27 cellular contexts compared by ENCODE assay signal in the genomic region with DNA sequence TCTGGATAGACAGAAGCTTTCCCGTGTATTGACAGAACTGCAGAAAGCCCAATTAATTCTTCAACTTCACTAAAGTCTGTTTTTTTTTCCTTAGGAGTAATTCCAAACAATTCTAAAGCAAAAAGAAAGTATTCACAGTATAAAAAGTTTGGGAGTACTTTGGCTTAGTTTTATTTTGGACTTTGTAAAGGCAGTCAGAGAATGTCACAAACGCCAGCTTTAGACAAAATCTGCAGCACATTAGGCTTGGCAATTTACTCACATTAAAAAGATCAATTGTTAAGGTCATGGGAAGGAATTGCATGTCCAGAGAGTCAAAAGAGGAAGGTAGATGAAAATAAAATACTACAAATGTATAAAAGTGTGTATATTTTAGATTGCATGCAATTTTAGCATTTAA.
"Had no signal": no experiment of that assay in that cellular context is flagged by ENCODE, and none has a peak within 500 bp of the region (broad histone marks: within the 10 kb centered on the region; RNA-seq: fewer than 3 reads in every experiment).

No MANE protein-coding gene starts in this region.

- H3K36me3 ChIP-seq: ascending aorta, breast epithelium, cardiac muscle cell, colonic mucosa, esophagus squamous epithelium, gastroesophageal sphincter had no signal

- H3K4me3 Mint-ChIP-seq: activated CD4-positive, alpha-beta memory T cell treated with anti-CD3 and anti-CD28 coated beads, Interleukin-2, amount 10 ng/mL, durations not matched to agents 7 days and 5 days; activated CD4-positive, alpha-beta T cell treated with anti-CD3 and anti-CD28 coated beads, Interleukin-2, amount 10 ng/mL, durations not matched to agents 7 days and 5 days; activated naive CD4-positive, alpha-beta T cell treated with anti-CD3 and anti-CD28 coated beads, Interleukin-2, amount 10 ng/mL, durations not matched to agents 7 days and 5 days; activated naive CD8-positive, alpha-beta T cell treated with anti-CD3 and anti-CD28 coated beads, Interleukin-2, amount 10 ng/mL, durations not matched to agents 7 days and 5 days; activated T-cell treated with anti-CD3 and anti-CD28 coated beads, Interleukin-2, amount 50 U/mL, for 4 hours; activated T-helper 1 cell treated with anti-CD3 and anti-CD28 coated beads, Interleukin-12 subunit alpha, Interleukin-12 subunit beta, Interleukin-2, Interleukin-4 antibody, amounts not matched to agents 30 ng/mL and 10 ng/mL and 1 ng/mL, durations not matched to agents 14 hours and 24 hours and 36 hours; WTC11 had no signal

- H3K4me1 Mint-ChIP-seq: activated CD4-positive, alpha-beta memory T cell treated with anti-CD3 and anti-CD28 coated beads, Interleukin-2, amount 10 ng/mL, durations not matched to agents 7 days and 5 days; activated CD4-positive, alpha-beta T cell treated with anti-CD3 and anti-CD28 coated beads, Interleukin-2, amount 10 ng/mL, durations not matched to agents 7 days and 5 days; activated naive CD4-positive, alpha-beta T cell treated with anti-CD3 and anti-CD28 coated beads, Interleukin-2, amount 10 ng/mL, durations not matched to agents 7 days and 5 days; activated naive CD8-positive, alpha-beta T cell treated with anti-CD3 and anti-CD28 coated beads, Interleukin-2, amount 10 ng/mL, durations not matched to agents 7 days and 5 days; WTC11 had no signal

- FAIRE-seq: endothelial cell of umbilical vein had no signal

- H3K9me3 Mint-ChIP-seq: activated CD4-positive, alpha-beta T cell treated with anti-CD3 and anti-CD28 coated beads, Interleukin-2, amount 10 ng/mL, durations not matched to agents 7 days and 5 days; activated naive CD4-positive, alpha-beta T cell treated with anti-CD3 and anti-CD28 coated beads, Interleukin-2, amount 50 U/mL, for 72 hours; activated T-cell treated with anti-CD3 and anti-CD28 coated beads, Interleukin-2, amount 50 U/mL, for 4 hours; activated T-helper 1 cell treated with anti-CD3 and anti-CD28 coated beads, Interleukin-12 subunit alpha, Interleukin-12 subunit beta, Interleukin-2, Interleukin-4 antibody, amounts not matched to agents 30 ng/mL and 10 ng/mL and 1 ng/mL, durations not matched to agents 14 hours and 24 hours and 36 hours had no signal

- H3K4me1 ChIP-seq: breast epithelium, colonic mucosa, esophagus squamous epithelium, gastroesophageal sphincter had no signal

- H3K27ac Mint-ChIP-seq: activated CD4-positive, alpha-beta memory T cell treated with anti-CD3 and anti-CD28 coated beads, Interleukin-2, amount 10 ng/mL, durations not matched to agents 7 days and 5 days; activated CD4-positive, alpha-beta T cell treated with anti-CD3 and anti-CD28 coated beads, Interleukin-2, amount 10 ng/mL, durations not matched to agents 7 days and 5 days; activated naive CD4-positive, alpha-beta T cell treated with anti-CD3 and anti-CD28 coated beads, Interleukin-2, amount 10 ng/mL, durations not matched to agents 7 days and 5 days; activated naive CD4-positive, alpha-beta T cell treated with anti-CD3 and anti-CD28 coated beads, Interleukin-2, amount 50 U/mL, for 72 hours; activated naive CD8-positive, alpha-beta T cell treated with anti-CD3 and anti-CD28 coated beads, Interleukin-2, amount 10 ng/mL, durations not matched to agents 7 days and 5 days; activated T-helper 1 cell treated with anti-CD3 and anti-CD28 coated beads, Interleukin-12 subunit alpha, Interleukin-12 subunit beta, Interleukin-2, Interleukin-4 antibody, amounts not matched to agents 30 ng/mL and 10 ng/mL and 1 ng/mL, durations not matched to agents 14 hours and 24 hours and 36 hours; brain; WTC11 had no signal

- H3K27me3 ChIP-seq: ascending aorta, breast epithelium, cardiac muscle cell, colonic mucosa, esophagus squamous epithelium, gastroesophageal sphincter had no signal

- H3K9me3 ChIP-seq: ascending aorta, breast epithelium, colonic mucosa, esophagus squamous epithelium, gastroesophageal sphincter had no signal

- H3K27ac ChIP-seq: ascending aorta, breast epithelium, cardiac muscle cell, colonic mucosa, epithelial cell of prostate, esophagus squamous epithelium, gastroesophageal sphincter had no signal

- DNase-seq: activated CD4-positive, alpha-beta memory T cell treated with anti-CD3 and anti-CD28 coated beads, Interleukin-2, amount 10 ng/mL, durations not matched to agents 7 days and 5 days; activated CD4-positive, alpha-beta T cell treated with anti-CD3 and anti-CD28 coated beads for 1 hour; activated CD4-positive, alpha-beta T cell treated with anti-CD3 and anti-CD28 coated beads for 4 hours; activated CD4-positive, alpha-beta T cell treated with anti-CD3 and anti-CD28 coated beads, Interleukin-2, amount 10 ng/mL, durations not matched to agents 7 days and 5 days; activated CD4-positive, alpha-beta T cell treated with anti-CD3 and anti-CD28 coated beads, Interleukin-2, amount 50 U/mL, for 4 hours; activated gamma-delta T cell; activated naive CD4-positive, alpha-beta T cell; activated naive CD4-positive, alpha-beta T cell treated with anti-CD3 and anti-CD28 coated beads, Interleukin-2, amount 10 ng/mL, durations not matched to agents 7 days and 5 days; activated naive CD8-positive, alpha-beta T cell treated with anti-CD3 and anti-CD28 coated beads, Interleukin-2, amount 10 ng/mL, durations not matched to agents 7 days and 5 days; activated T-cell treated with anti-CD3 and anti-CD28 coated beads, Interleukin-2, amount 50 U/mL, for 4 hours; central memory CD4-positive, alpha-beta T cell; cerebellar nuclear complex; colonic mucosa; effector CD8-positive, alpha-beta T cell; esophagus squamous epithelium; foreskin melanocyte; T-helper 2 cell had no signal

- H3K27me3 Mint-ChIP-seq: activated CD4-positive, alpha-beta memory T cell treated with anti-CD3 and anti-CD28 coated beads, Interleukin-2, amount 10 ng/mL, durations not matched to agents 7 days and 5 days; activated CD4-positive, alpha-beta T cell treated with anti-CD3 and anti-CD28 coated beads, Interleukin-2, amount 10 ng/mL, durations not matched to agents 7 days and 5 days; activated naive CD4-positive, alpha-beta T cell treated with anti-CD3 and anti-CD28 coated beads, Interleukin-2, amount 10 ng/mL, durations not matched to agents 7 days and 5 days had no signal

- H3K36me3 Mint-ChIP-seq: activated naive CD4-positive, alpha-beta T cell treated with anti-CD3 and anti-CD28 coated beads, Interleukin-2, amount 10 ng/mL, durations not matched to agents 7 days and 5 days; activated naive CD4-positive, alpha-beta T cell treated with anti-CD3 and anti-CD28 coated beads, Interleukin-2, amount 50 U/mL, for 72 hours; activated naive CD8-positive, alpha-beta T cell treated with anti-CD3 and anti-CD28 coated beads, Interleukin-2, amount 10 ng/mL, durations not matched to agents 7 days and 5 days; brain had no signal

- H3K4me3 ChIP-seq: ascending aorta, breast epithelium, cardiac muscle cell, colonic mucosa, esophagus squamous epithelium, gastroesophageal sphincter had no signal

- ATAC-seq: activated naive CD4-positive, alpha-beta T cell treated with anti-CD3 and anti-CD28 coated beads, Interleukin-2, amount 50 U/mL, for 72 hours; activated T-cell treated with anti-CD3 and anti-CD28 coated beads, Interleukin-2, amount 50 U/mL, for 4 hours; gastroesophageal sphincter; WTC11 had no signal
